8 cellular contexts compared by ENCODE assay signal in the genomic region with DNA sequence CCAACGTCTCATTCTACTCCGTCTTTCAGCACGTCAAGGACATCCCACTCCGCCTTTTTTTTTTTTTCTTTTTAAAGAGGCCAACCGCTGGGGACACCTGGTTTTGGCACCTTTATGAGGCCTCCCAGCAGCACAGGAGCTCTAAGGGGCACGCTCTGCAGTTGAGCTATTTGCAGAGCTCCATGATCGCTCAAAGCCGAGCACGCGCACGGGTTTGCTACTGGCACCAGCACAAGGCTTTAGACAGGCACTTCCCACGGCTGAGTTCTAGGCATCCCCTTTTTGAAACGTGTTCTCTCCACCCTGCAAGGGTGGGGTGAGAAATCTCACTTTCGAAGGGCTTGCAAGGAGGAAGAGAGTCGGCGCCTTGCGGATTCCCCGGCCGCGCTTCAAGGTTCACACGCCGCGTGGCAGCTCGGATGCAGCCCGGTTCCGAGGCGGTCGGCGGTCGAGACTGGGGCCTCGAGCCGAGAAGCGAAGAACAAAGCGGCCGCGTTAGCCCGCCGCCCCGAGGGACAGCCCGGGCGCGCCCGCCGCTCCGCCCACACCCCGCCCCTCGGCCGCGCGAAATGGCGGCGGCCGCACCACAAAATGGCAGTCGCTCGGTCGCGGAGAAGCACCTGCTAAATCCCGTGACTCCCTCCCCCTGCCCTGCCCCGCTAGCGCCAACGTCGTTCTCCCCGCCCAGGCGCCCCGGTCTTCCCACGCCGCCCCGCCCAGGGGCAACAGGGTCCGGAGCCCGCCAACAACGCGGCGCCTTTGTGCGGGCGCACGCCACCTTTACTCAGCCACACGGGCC. TPM values are rescaled to one million over a fixed set of nuclear protein-coding genes. Genes with fewer than 3 reads are reported as not detected.
DNase-seq lines count a peak whose midpoint lies in the region; ATAC-seq and TF ChIP-seq lines count a peak whose summit lies in the region.

No MANE protein-coding gene starts in this region.

- H3K27ac Mint-ChIP-seq in progenitor cell of endocrine pancreas: peak overlapping the region; percentile 100

- peak; percentile 66 to 85 for TF ChIP-seq POLR2A in adrenal gland (IDR thresholded peaks at IDR 0.05)

- H3K9me3 Mint-ChIP-seq in progenitor cell of endocrine pancreas (ENCODE audit: low read depth): peaks cover 5% of the 10 kb centered on the region

- peaks cover 7 to 17% of the 10 kb centered on the region in 2 donors for H3K4me1 ChIP-seq in adrenal gland (replicated peaks in 1 of 2)

- no peaks in the 10 kb centered on the region for H3K27me3 Mint-ChIP-seq in progenitor cell of endocrine pancreas

- ATAC-seq in HG02840 (IDR thresholded peaks at IDR 0.05; ENCODE audit: low FRiP score, unreplicated experiment) (peak; percentile 47), left cardiac atrium (peak; percentile 84)

- WGBS in adrenal gland, 4 donors: 0 to 1% (median 0%) methylated on average over 12 to 77 of the region's 77 CpGs

- intact Hi-C loops in adrenal gland (cut with DNase I) (no loop called here), left cardiac atrium (cut with DNase I) (no loop called here)

- peaks cover 13% of the 10 kb centered on the region for H3K4me1 Mint-ChIP-seq in progenitor cell of endocrine pancreas (ENCODE audit: low read depth)

- no peaks in the 10 kb centered on the region for H3K9me3 ChIP-seq in adrenal gland (replicated peaks in 1 of 3)

- no peaks in the 10 kb centered on the region for H3K36me3 ChIP-seq in adrenal gland (replicated peaks in 1 of 2)

- peaks cover 10% of the 10 kb centered on the region for H3K36me3 Mint-ChIP-seq in progenitor cell of endocrine pancreas (ENCODE audit: insufficient read depth)

- no peaks in the 10 kb centered on the region for H3K27me3 ChIP-seq in adrenal gland

- DNase-seq in NCI-H146 (lab: John Stamatoyannopoulos, UW): peak; percentile 94
- peak; percentile 82 for DNase-seq in T follicular helper cell (ENCODE audit: low read depth)
- peak; percentile 84 to 95 (median 88) for DNase-seq in adrenal gland
- peak; percentile 91 for DNase-seq in left cardiac atrium
- DNase-seq in progenitor cell of endocrine pancreas (ENCODE audit: low spot score, unreplicated experiment): peak; percentile 81
- peak; percentile 90 for DNase-seq in ureter (ENCODE audit: low spot score)

- H3K4me3 ChIP-seq in GM12875 (ENCODE audit: low read depth, low read length) (peak overlapping the region; percentile 83), adrenal gland (peak overlapping the region; percentile 58 to 77 (median 72))

- peak overlapping the region; percentile 96 to 100 (median 99) for H3K27ac ChIP-seq in adrenal gland

- TF ChIP-seq CTCF in GM12875 (IDR thresholded peaks at IDR 0.05; ENCODE audit: borderline replicate concordance, insufficient read depth, low read depth, low read length): no peak
- TF ChIP-seq CTCF in adrenal gland (IDR thresholded peaks at IDR 0.05): no peak
- no peak for TF ChIP-seq CTCF in progenitor cell of endocrine pancreas (IDR thresholded peaks at IDR 0.05; ENCODE audit: unreplicated experiment)

- H3K4me3 Mint-ChIP-seq in progenitor cell of endocrine pancreas (ENCODE audit: low read depth): peak overlapping the region; percentile 84

RNA-seq across cellular contexts. Expression of a gene that starts 12.9 kb away (rescaled TPM):
- total RNA-seq in adrenal gland: 10 to 100 TPM; 24.5 to 51.2 (median 35.1) TPM
- polyA plus RNA-seq in adrenal gland: 10 to 100 TPM; 16.4 to 31.2 (median 18.8) TPM
- 10 to 100 TPM; 27.8 to 36.5 TPM for total RNA-seq in left cardiac atrium
- 55.8 and 58.0 TPM in 2 replicates for total RNA-seq in progenitor cell of endocrine pancreas
- total RNA-seq in ureter: 85.2 TPM

RNA-seq across cellular contexts. Expression of a gene that starts 27.2 kb away (rescaled TPM):
- total RNA-seq in adrenal gland: 1 to 10 TPM in 1 of 8 donors, under 1 TPM in 7; 0.24 to 1.0 (median 0.71) TPM
- 1 to 10 TPM; 1.2 to 4.5 (median 2.3) TPM for polyA plus RNA-seq in adrenal gland
- total RNA-seq in left cardiac atrium: 1 to 10 TPM; 3.9 to 4.0 TPM
- 2.4 and 3.5 TPM in 2 replicates for total RNA-seq in progenitor cell of endocrine pancreas
- 0.96 TPM for total RNA-seq in ureter

Comparison
In these comparisons a context has a peak if more than half of its experiments do, and no peak if none do; other contexts are left out.
1. Peak in every context shown above with its lines: DNase-seq, ATAC-seq, H3K4me3 ChIP-seq and H3K27ac ChIP-seq.